ENCODE assay signal across 1 cellular context in the genomic region with DNA sequence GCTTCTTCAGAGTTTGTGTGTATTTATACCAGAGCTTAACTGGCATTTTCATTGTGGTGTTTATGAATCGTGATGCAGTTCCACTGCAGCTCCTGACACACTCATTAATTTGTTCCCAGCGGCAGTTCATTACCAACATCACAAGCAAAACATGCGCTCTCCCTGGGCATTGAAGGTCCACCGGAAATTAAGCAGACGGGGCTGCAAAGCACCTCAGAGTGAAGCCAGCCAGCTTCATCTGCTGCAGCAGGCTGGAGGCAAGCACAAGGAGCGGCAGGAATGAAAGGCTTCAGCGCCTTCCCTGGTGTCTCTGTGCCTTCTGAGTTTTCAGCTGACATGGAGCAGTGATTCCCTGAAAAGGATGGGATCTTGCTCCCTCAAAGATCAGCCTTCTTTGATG.
TF ChIP-seq lines count a peak whose summit lies in the region.

No MANE protein-coding gene starts in this region.

TF ChIP-seq in GM23338, 12 proteins besides CTCF, POLR2A, EP300 and RAD21:
- TF ChIP-seq, protein P1, sequence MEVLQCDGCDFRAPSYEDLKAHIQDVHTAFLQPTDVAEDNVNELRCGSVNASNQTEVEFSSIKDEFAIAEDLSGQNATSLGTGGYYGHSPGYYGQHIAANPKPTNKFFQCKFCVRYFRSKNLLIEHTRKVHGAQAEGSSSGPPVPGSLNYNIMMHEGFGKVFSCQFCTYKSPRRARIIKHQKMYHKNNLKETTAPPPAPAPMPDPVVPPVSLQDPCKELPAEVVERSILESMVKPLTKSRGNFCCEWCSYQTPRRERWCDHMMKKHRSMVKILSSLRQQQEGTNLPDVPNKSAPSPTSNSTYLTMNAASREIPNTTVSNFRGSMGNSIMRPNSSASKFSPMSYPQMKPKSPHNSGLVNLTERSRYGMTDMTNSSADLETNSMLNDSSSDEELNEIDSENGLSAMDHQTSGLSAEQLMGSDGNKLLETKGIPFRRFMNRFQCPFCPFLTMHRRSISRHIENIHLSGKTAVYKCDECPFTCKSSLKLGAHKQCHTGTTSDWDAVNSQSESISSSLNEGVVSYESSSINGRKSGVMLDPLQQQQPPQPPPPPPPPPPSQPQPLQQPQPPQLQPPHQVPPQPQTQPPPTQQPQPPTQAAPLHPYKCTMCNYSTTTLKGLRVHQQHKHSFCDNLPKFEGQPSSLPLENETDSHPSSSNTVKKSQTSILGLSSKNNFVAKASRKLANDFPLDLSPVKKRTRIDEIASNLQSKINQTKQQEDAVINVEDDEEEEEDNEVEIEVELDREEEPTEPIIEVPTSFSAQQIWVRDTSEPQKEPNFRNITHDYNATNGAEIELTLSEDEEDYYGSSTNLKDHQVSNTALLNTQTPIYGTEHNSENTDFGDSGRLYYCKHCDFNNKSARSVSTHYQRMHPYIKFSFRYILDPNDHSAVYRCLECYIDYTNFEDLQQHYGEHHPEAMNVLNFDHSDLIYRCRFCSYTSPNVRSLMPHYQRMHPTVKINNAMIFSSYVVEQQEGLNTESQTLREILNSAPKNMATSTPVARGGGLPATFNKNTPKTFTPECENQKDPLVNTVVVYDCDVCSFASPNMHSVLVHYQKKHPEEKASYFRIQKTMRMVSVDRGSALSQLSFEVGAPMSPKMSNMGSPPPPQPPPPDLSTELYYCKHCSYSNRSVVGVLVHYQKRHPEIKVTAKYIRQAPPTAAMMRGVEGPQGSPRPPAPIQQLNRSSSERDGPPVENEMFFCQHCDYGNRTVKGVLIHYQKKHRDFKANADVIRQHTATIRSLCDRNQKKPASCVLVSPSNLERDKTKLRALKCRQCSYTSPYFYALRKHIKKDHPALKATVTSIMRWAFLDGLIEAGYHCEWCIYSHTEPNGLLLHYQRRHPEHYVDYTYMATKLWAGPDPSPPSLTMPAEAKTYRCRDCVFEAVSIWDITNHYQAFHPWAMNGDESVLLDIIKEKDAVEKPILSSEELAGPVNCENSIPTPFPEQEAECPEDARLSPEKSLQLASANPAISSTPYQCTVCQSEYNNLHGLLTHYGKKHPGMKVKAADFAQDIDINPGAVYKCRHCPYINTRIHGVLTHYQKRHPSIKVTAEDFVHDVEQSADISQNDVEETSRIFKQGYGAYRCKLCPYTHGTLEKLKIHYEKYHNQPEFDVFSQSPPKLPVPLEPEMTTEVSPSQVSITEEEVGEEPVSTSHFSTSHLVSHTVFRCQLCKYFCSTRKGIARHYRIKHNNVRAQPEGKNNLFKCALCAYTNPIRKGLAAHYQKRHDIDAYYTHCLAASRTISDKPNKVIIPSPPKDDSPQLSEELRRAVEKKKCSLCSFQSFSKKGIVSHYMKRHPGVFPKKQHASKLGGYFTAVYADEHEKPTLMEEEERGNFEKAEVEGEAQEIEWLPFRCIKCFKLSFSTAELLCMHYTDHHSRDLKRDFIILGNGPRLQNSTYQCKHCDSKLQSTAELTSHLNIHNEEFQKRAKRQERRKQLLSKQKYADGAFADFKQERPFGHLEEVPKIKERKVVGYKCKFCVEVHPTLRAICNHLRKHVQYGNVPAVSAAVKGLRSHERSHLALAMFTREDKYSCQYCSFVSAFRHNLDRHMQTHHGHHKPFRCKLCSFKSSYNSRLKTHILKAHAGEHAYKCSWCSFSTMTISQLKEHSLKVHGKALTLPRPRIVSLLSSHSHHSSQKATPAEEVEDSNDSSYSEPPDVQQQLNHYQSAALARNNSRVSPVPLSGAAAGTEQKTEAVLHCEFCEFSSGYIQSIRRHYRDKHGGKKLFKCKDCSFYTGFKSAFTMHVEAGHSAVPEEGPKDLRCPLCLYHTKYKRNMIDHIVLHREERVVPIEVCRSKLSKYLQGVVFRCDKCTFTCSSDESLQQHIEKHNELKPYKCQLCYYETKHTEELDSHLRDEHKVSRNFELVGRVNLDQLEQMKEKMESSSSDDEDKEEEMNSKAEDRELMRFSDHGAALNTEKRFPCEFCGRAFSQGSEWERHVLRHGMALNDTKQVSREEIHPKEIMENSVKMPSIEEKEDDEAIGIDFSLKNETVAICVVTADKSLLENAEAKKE (CRISPR knock-in tag; IDR thresholded peaks at IDR 0.05) = no peak
- TF ChIP-seq, protein P2, sequence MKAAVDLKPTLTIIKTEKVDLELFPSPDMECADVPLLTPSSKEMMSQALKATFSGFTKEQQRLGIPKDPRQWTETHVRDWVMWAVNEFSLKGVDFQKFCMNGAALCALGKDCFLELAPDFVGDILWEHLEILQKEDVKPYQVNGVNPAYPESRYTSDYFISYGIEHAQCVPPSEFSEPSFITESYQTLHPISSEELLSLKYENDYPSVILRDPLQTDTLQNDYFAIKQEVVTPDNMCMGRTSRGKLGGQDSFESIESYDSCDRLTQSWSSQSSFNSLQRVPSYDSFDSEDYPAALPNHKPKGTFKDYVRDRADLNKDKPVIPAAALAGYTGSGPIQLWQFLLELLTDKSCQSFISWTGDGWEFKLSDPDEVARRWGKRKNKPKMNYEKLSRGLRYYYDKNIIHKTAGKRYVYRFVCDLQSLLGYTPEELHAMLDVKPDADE (IDR thresholded peaks at IDR 0.05) = no peak
- TF ChIP-seq CREB1 (CRISPR knock-in tag; IDR thresholded peaks at IDR 0.05; ENCODE audit: low read depth) = no peak
- TF ChIP-seq POLR2AphosphoS5 (IDR thresholded peaks at IDR 0.05; ENCODE audit: low read depth) = peak; percentile 55; the same call in 1 of the 2 replicates
- TF ChIP-seq NANOG (IDR thresholded peaks at IDR 0.05; ENCODE audit: borderline replicate concordance) = 0 out of 2 replicates have a peak, but pooled peaks have one; percentile 20
- TF ChIP-seq ZNF114 (CRISPR knock-in tag; IDR thresholded peaks at IDR 0.05) = no peak
- TF ChIP-seq JUNB (IDR thresholded peaks at IDR 0.05; ENCODE audit: unreplicated experiment) = no peak
- no peak for TF ChIP-seq EZH2phosphoT487 (IDR thresholded peaks at IDR 0.05; ENCODE audit: unreplicated experiment)
- no peak for TF ChIP-seq ZNF331 (CRISPR knock-in tag; IDR thresholded peaks at IDR 0.05; ENCODE audit: low read depth)
- TF ChIP-seq STAT1 (IDR thresholded peaks at IDR 0.05; ENCODE audit: unreplicated experiment) = no peak
- TF ChIP-seq, protein P3, sequence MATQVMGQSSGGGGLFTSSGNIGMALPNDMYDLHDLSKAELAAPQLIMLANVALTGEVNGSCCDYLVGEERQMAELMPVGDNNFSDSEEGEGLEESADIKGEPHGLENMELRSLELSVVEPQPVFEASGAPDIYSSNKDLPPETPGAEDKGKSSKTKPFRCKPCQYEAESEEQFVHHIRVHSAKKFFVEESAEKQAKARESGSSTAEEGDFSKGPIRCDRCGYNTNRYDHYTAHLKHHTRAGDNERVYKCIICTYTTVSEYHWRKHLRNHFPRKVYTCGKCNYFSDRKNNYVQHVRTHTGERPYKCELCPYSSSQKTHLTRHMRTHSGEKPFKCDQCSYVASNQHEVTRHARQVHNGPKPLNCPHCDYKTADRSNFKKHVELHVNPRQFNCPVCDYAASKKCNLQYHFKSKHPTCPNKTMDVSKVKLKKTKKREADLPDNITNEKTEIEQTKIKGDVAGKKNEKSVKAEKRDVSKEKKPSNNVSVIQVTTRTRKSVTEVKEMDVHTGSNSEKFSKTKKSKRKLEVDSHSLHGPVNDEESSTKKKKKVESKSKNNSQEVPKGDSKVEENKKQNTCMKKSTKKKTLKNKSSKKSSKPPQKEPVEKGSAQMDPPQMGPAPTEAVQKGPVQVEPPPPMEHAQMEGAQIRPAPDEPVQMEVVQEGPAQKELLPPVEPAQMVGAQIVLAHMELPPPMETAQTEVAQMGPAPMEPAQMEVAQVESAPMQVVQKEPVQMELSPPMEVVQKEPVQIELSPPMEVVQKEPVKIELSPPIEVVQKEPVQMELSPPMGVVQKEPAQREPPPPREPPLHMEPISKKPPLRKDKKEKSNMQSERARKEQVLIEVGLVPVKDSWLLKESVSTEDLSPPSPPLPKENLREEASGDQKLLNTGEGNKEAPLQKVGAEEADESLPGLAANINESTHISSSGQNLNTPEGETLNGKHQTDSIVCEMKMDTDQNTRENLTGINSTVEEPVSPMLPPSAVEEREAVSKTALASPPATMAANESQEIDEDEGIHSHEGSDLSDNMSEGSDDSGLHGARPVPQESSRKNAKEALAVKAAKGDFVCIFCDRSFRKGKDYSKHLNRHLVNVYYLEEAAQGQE (IDR thresholded peaks at IDR 0.05; ENCODE audit: unreplicated experiment) = no peak
- no peak for TF ChIP-seq EZH2 (IDR thresholded peaks at IDR 0.05; ENCODE audit: low read depth, unreplicated experiment)
